ENCODE assay signal across 12 cellular contexts in genomic region chr5:97078958-97079357, GRCh38.
A peak's percentile ranks its signal among the peaks of the same experiment; 100 is the strongest.
DNase-seq lines count a peak whose midpoint lies in the region; ATAC-seq and TF ChIP-seq lines count a peak whose summit lies in the region.
"Had no signal": no experiment of that assay in that cellular context is flagged by ENCODE, and none has a peak within 500 bp of the region (broad histone marks: within the 10 kb centered on the region; RNA-seq: fewer than 3 reads in every experiment).

No MANE protein-coding gene starts in this region.

- CTCF ChIA-PET in IMR-90 (lab: Yijun Ruan, JAX) (interaction anchor here (1.1 kb wide), 1 partner anchor 60 kb away, joined by 3 read pairs; no protein-coding TSS in a partner anchor), mammary epithelial cell (lab: Charles Lee; ENCODE audit: low non-redundant PET) (no interaction called here)

- H3K4ac ChIP-seq in IMR-90 (ENCODE audit: low read depth, low read length), result no peak overlapping the region

- H3K9me3 ChIP-seq in IMR-90 (ENCODE audit: control insufficient read depth, insufficient read depth, low read length), result no peaks in the 10 kb centered on the region
- H3K9me3 ChIP-seq in mammary epithelial cell (replicated peaks; ENCODE audit: insufficient read depth, low read length), result no peaks in the 10 kb centered on the region
- H3K9me3 ChIP-seq: testis had no signal

- H3K9ac ChIP-seq in IMR-90 (ENCODE audit: low read depth, low read length), result no peak overlapping the region
- H3K9ac ChIP-seq in mammary epithelial cell (ENCODE audit: insufficient read depth, low read length), result no peak overlapping the region

- no peak for TF ChIP-seq POLR2A in IMR-90 (IDR thresholded peaks at IDR 0.05; ENCODE audit: low read depth, low read length)

- no peak overlapping the region for H2BK120ac ChIP-seq in IMR-90 (ENCODE audit: low read depth, low read length)

- H4K8ac ChIP-seq in IMR-90 (ENCODE audit: low read depth in 2 of 2, low read length in 2 of 2), result no peak overlapping the region

- H2AFZ ChIP-seq in IMR-90 (replicated peaks; ENCODE audit: low read length, poor library complexity) (no peak overlapping the region), mammary epithelial cell (ENCODE audit: low read depth, low read length) (no peak overlapping the region)

- no peak overlapping the region for H3K4me2 ChIP-seq in IMR-90 (ENCODE audit: low read depth, low read length)
- no peak overlapping the region for H3K4me2 ChIP-seq in mammary epithelial cell (ENCODE audit: insufficient read depth, low read depth, low read length)
- H3K4me2 ChIP-seq: smooth muscle cell had no signal

- no peak overlapping the region for H2BK5ac ChIP-seq in IMR-90 (ENCODE audit: low read depth, low read length, poor library complexity, severe bottlenecking)

- H3K36me3 Mint-ChIP-seq in activated T-helper 1 cell treated with anti-CD3 and anti-CD28 coated beads, Interleukin-12 subunit alpha, Interleukin-12 subunit beta, Interleukin-2, Interleukin-4 antibody, amounts not matched to agents 30 ng/mL and 10 ng/mL and 1 ng/mL, durations not matched to agents 14 hours and 24 hours and 36 hours (ENCODE audit: low read depth), result no peaks in the 10 kb centered on the region
- H3K36me3 Mint-ChIP-seq: activated naive CD4-positive, alpha-beta T cell treated with anti-CD3 and anti-CD28 coated beads, Interleukin-2, amount 50 U/mL, for 24 hours had no signal

- TF ChIP-seq CTCF in IMR-90 (conservative IDR thresholded peaks at IDR 0.05; ENCODE audit: low read depth, low read length) (no peak), mammary epithelial cell (conservative IDR thresholded peaks at IDR 0.05 in 1 of 2, IDR thresholded peaks at IDR 0.05 in 1 of 2; ENCODE audit: extremely low read depth in 1 of 2, insufficient read depth in 1 of 2, low read depth in 1 of 2, low read length in 2 of 2) (no peak)

- dilution Hi-C loops in IMR-90 (cut with HindIII; ENCODE audit: low sequenced_read_pairs, unreplicated experiment) (no loop called here), mammary epithelial cell (cut with HindIII; ENCODE audit: low sequenced_read_pairs) (no loop called here)

- H3K27me3 Mint-ChIP-seq in activated T-helper 1 cell treated with anti-CD3 and anti-CD28 coated beads, Interleukin-12 subunit alpha, Interleukin-12 subunit beta, Interleukin-2, Interleukin-4 antibody, amounts not matched to agents 30 ng/mL and 10 ng/mL and 1 ng/mL, durations not matched to agents 14 hours and 24 hours and 36 hours (ENCODE audit: insufficient read depth), result peaks cover 9% of the 10 kb centered on the region
- H3K27me3 Mint-ChIP-seq: activated naive CD4-positive, alpha-beta T cell treated with anti-CD3 and anti-CD28 coated beads, Interleukin-2, amount 50 U/mL, for 24 hours had no signal

- H4K91ac ChIP-seq in IMR-90 (ENCODE audit: insufficient read depth, low read depth, low read length), result no peak overlapping the region

- no peak overlapping the region for H2AK5ac ChIP-seq in IMR-90 (ENCODE audit: low read depth, low read length)

- intact Hi-C loops in IMR-90 (cut with micrococcal nuclease), result no loop called here
- intact Hi-C loops in mammary epithelial cell (cut with micrococcal nuclease), result no loop called here
- intact Hi-C loops in activated T-helper 1 cell treated with anti-CD3 and anti-CD28 coated beads, Interleukin-12 subunit alpha, Interleukin-12 subunit beta, Interleukin-2, Interleukin-4 antibody, amounts not matched to agents 30 ng/mL and 10 ng/mL and 1 ng/mL, durations not matched to agents 14 hours and 24 hours and 36 hours (cut with micrococcal nuclease), result no loop called here

- POLR2A ChIA-PET in IMR-90 (lab: Charles Lee; ENCODE audit: unreplicated experiment), result no interaction called here

- H2BK15ac ChIP-seq in IMR-90 (ENCODE audit: low read depth, low read length), result no peak overlapping the region

- H4K20me1 ChIP-seq in IMR-90 (ENCODE audit: insufficient read depth, low read length), result no peaks in the 10 kb centered on the region
- no peaks in the 10 kb centered on the region for H4K20me1 ChIP-seq in mammary epithelial cell (ENCODE audit: insufficient read depth, low read length)

- no peak overlapping the region for H3K23ac ChIP-seq in IMR-90 (ENCODE audit: low read depth, low read length)

- no peaks in the 10 kb centered on the region for H3K36me3 ChIP-seq in IMR-90 (ENCODE audit: control insufficient read depth, insufficient read depth, low read length)
- H3K36me3 ChIP-seq in mammary epithelial cell (ENCODE audit: insufficient read depth, low read length), result no peaks in the 10 kb centered on the region

- H4K5ac ChIP-seq in IMR-90 (ENCODE audit: low read depth, low read length), result no peak overlapping the region

- WGBS in IMR-90 (ENCODE audit: extremely low coverage in 2 of 2, insufficient read length in 1 of 2), 2 experiments, result no CpG with 5 or more reads among the region's 1 CpG
- WGBS in mammary epithelial cell (ENCODE audit: low coverage, missing lambda C conversion rate), result 89% methylated on average over 1 of the region's 1 CpG

- DNase-seq in IMR-90, result peak; percentile 51
- DNase-seq in mammary epithelial cell, result peak; percentile 20
- peak; percentile 38 for DNase-seq in skeletal muscle cell (ENCODE audit: low read depth)
- DNase-seq in midbrain (lab: John Stamatoyannopoulos, UW), result no peak
- no peak for DNase-seq in activated T-helper 1 cell treated with anti-CD3 and anti-CD28 coated beads, Interleukin-12 subunit alpha, Interleukin-12 subunit beta, Interleukin-2, Interleukin-4 antibody, amounts not matched to agents 30 ng/mL and 10 ng/mL and 1 ng/mL, durations not matched to agents 14 hours and 24 hours and 36 hours (ENCODE audit: low spot score)
- DNase-seq: NCI-H1930, NCI-H748 treated with DMSO at 0.1 percent for 48 hours, testis had no signal

- H2AK9ac ChIP-seq in IMR-90 (replicated peaks; ENCODE audit: low read depth, low read length, poor library complexity), result no peak overlapping the region

- H3K27me3 ChIP-seq in IMR-90 (ENCODE audit: control insufficient read depth, insufficient read depth, low read length) (peaks cover 4% of the 10 kb centered on the region), mammary epithelial cell (ENCODE audit: insufficient read depth, low read length) (no peaks in the 10 kb centered on the region)
- H3K27me3 ChIP-seq: testis had no signal

- BruUV-seq in IMR-90 (replicated peaks; lab: Mats Ljungman, UMichigan) (no TSS peak), mammary epithelial cell (replicated peaks; lab: Mats Ljungman, UMichigan) (no TSS peak)

- H3K27ac ChIP-seq in IMR-90 (ENCODE audit: insufficient read depth, low read length) (no peak overlapping the region), mammary epithelial cell (ENCODE audit: insufficient read depth, low read depth, low read length) (no peak overlapping the region)
- H3K27ac ChIP-seq: testis had no signal

- H3K27ac Mint-ChIP-seq in activated T-helper 1 cell treated with anti-CD3 and anti-CD28 coated beads, Interleukin-12 subunit alpha, Interleukin-12 subunit beta, Interleukin-2, Interleukin-4 antibody, amounts not matched to agents 30 ng/mL and 10 ng/mL and 1 ng/mL, durations not matched to agents 14 hours and 24 hours and 36 hours, result no peak overlapping the region
- H3K27ac Mint-ChIP-seq: activated naive CD4-positive, alpha-beta T cell treated with anti-CD3 and anti-CD28 coated beads, Interleukin-2, amount 50 U/mL, for 24 hours had no signal

- H3K79me1 ChIP-seq in IMR-90 (ENCODE audit: low read depth in 1 of 2, low read length in 2 of 2), result no peaks in the 10 kb centered on the region

- H3K4me1 Mint-ChIP-seq in activated T-helper 1 cell treated with anti-CD3 and anti-CD28 coated beads, Interleukin-12 subunit alpha, Interleukin-12 subunit beta, Interleukin-2, Interleukin-4 antibody, amounts not matched to agents 30 ng/mL and 10 ng/mL and 1 ng/mL, durations not matched to agents 14 hours and 24 hours and 36 hours (ENCODE audit: low read depth), result peaks cover 8% of the 10 kb centered on the region

- ATAC-seq in GM18858 (IDR thresholded peaks at IDR 0.05; ENCODE audit: unreplicated experiment) (peak; percentile 53), IMR-90 (ENCODE audit: low read depth) (peak; percentile 37; the same call in 1 of the 2 replicates), HG03469 (IDR thresholded peaks at IDR 0.05; ENCODE audit: unreplicated experiment) (no peak)

- no peaks in the 10 kb centered on the region for H3K9me1 ChIP-seq in IMR-90 (ENCODE audit: insufficient read depth, low read length)

- in situ Hi-C loops in IMR-90 (cut with MboI; ENCODE audit: low sequenced_read_pairs) (no loop called here), mammary epithelial cell (cut with MboI; ENCODE audit: low sequenced_read_pairs in 2 of 2) (no loop called here)

- H3K79me2 ChIP-seq in mammary epithelial cell (ENCODE audit: insufficient read depth, low read length), result no peaks in the 10 kb centered on the region

- H3K4me3 ChIP-seq in IMR-90 (ENCODE audit: insufficient read depth, low read depth, low read length), result no peak overlapping the region
- no peak overlapping the region for H3K4me3 ChIP-seq in mammary epithelial cell (replicated peaks in 1 of 3; ENCODE audit: insufficient read depth in 1 of 3, low read depth in 2 of 3, low read length in 3 of 3)
- H3K4me3 ChIP-seq in skeletal muscle cell (ENCODE audit: low read depth, low read length), result no peak overlapping the region
- H3K4me3 ChIP-seq: smooth muscle cell, testis had no signal

- H3K4me1 ChIP-seq in IMR-90 (ENCODE audit: control insufficient read depth, insufficient read depth, low read length), result no peaks in the 10 kb centered on the region
- no peaks in the 10 kb centered on the region for H3K4me1 ChIP-seq in mammary epithelial cell (ENCODE audit: insufficient read depth, low read length)
- H3K4me1 ChIP-seq: testis had no signal

- H3K56ac ChIP-seq in IMR-90 (ENCODE audit: extremely low read depth, insufficient read depth, low read length), result no peak overlapping the region

- H3K9me3 Mint-ChIP-seq in activated T-helper 1 cell treated with anti-CD3 and anti-CD28 coated beads, Interleukin-12 subunit alpha, Interleukin-12 subunit beta, Interleukin-2, Interleukin-4 antibody, amounts not matched to agents 30 ng/mL and 10 ng/mL and 1 ng/mL, durations not matched to agents 14 hours and 24 hours and 36 hours, result no peaks in the 10 kb centered on the region
- H3K9me3 Mint-ChIP-seq: activated naive CD4-positive, alpha-beta T cell treated with anti-CD3 and anti-CD28 coated beads, Interleukin-2, amount 50 U/mL, for 24 hours had no signal

- H3K4me3 Mint-ChIP-seq in activated T-helper 1 cell treated with anti-CD3 and anti-CD28 coated beads, Interleukin-12 subunit alpha, Interleukin-12 subunit beta, Interleukin-2, Interleukin-4 antibody, amounts not matched to agents 30 ng/mL and 10 ng/mL and 1 ng/mL, durations not matched to agents 14 hours and 24 hours and 36 hours, result no peak overlapping the region
- H3K4me3 Mint-ChIP-seq: activated naive CD4-positive, alpha-beta T cell treated with anti-CD3 and anti-CD28 coated beads, Interleukin-2, amount 50 U/mL, for 24 hours had no signal

- no peak overlapping the region for H3K14ac ChIP-seq in IMR-90 (replicated peaks; ENCODE audit: low read depth, low read length)

- TF ChIP-seq RAD21 in IMR-90 (IDR thresholded peaks at IDR 0.05; ENCODE audit: low read length), result no peak

- no peak overlapping the region for H3K18ac ChIP-seq in IMR-90 (ENCODE audit: low read depth, low read length)

- H2BK20ac ChIP-seq in IMR-90 (ENCODE audit: low read depth, low read length), result no peak overlapping the region

TF ChIP-seq in IMR-90, 13 proteins besides CTCF, POLR2A, EP300 and RAD21 (continues in another document):
- TF ChIP-seq MXI1 (IDR thresholded peaks at IDR 0.05; ENCODE audit: borderline replicate concordance, low read depth, low read length), result no peak

Comparison
In these comparisons a context has a peak if more than half of its experiments do, and no peak if none do; other contexts are left out.
1. DNase-seq: peak in IMR-90 (single experiment), mammary epithelial cell (single experiment) and skeletal muscle cell (single experiment); none in midbrain (single experiment) and activated T-helper 1 cell treated with anti-CD3 and anti-CD28 coated beads, Interleukin-12 subunit alpha, Interleukin-12 subunit beta, Interleukin-2, Interleukin-4 antibody, amounts not matched to agents 30 ng/mL and 10 ng/mL and 1 ng/mL, durations not matched to agents 14 hours and 24 hours and 36 hours (single experiment).